In genomic region chr11:11731311-11732083, GRCh38 we compare ENCODE assay signal across 11 cellular contexts.
DNase-seq lines count a peak whose midpoint lies in the region; ATAC-seq and TF ChIP-seq lines count a peak whose summit lies in the region.
"Had no signal": no experiment of that assay in that cellular context is flagged by ENCODE, and none has a peak within 500 bp of the region (broad histone marks: within the 10 kb centered on the region; RNA-seq: fewer than 3 reads in every experiment).

No MANE protein-coding gene starts in this region.

- no peaks in the 10 kb centered on the region for H3K9me3 ChIP-seq in left lung
- H3K9me3 ChIP-seq: suprapubic skin had no signal

- H3K36me3 ChIP-seq in left lung: no peaks in the 10 kb centered on the region
- H3K36me3 ChIP-seq: suprapubic skin had no signal

- no peaks in the 10 kb centered on the region for H3K27me3 ChIP-seq in left lung

- no peak overlapping the region for H3K4me3 ChIP-seq in left lung
- H3K4me3 ChIP-seq: suprapubic skin had no signal

- TF ChIP-seq CTCF in left lung (IDR thresholded peaks at IDR 0.05): no peak

- peak; percentile 62 for DNase-seq in Daoy (ENCODE audit: low read depth)
- peak; percentile 85 for DNase-seq in NCI-H1105 (lab: John Stamatoyannopoulos, UW)
- DNase-seq in T1000 (lab: John Stamatoyannopoulos, UW): peak; percentile 29
- DNase-seq in left lung: no peak
- no peak for DNase-seq in UCSD-AML1 (lab: John Stamatoyannopoulos, UW; ENCODE audit: unreplicated experiment)
- DNase-seq in activated CD4-positive, alpha-beta T cell treated with anti-CD3 and anti-CD28 coated beads, Interleukin-2, amount 50 U/mL, for 4 hours: no peak
- no peak for DNase-seq in mesenteric fat pad (ENCODE audit: low spot score)
- DNase-seq: mesendoderm; stimulated activated CD4-positive, alpha-beta T cell treated with anti-CD3 and anti-CD28 coated beads, Interleukin-15, amount 100 ng/mL, for 24 hours had no signal

- ATAC-seq in left lung (peak; percentile 36), GM18511 (IDR thresholded peaks at IDR 0.05; ENCODE audit: unreplicated experiment) (no peak)

- no peak overlapping the region for H3K27ac ChIP-seq in left lung
- H3K27ac ChIP-seq: suprapubic skin had no signal

- no peaks in the 10 kb centered on the region for H3K4me1 ChIP-seq in left lung

- intact Hi-C loops in left lung (cut with DNase I): no loop called here

Comparison
In these comparisons a context has a peak if more than half of its experiments do, and no peak if none do; other contexts are left out.
1. DNase-seq: peak in Daoy (single experiment), NCI-H1105 (single experiment) and T1000 (single experiment); none in left lung (0 of 2), UCSD-AML1 (single experiment), activated CD4-positive, alpha-beta T cell treated with anti-CD3 and anti-CD28 coated beads, Interleukin-2, amount 50 U/mL, for 4 hours (0 of 2) and mesenteric fat pad (single experiment).